32 cellular contexts compared by ENCODE assay signal in genomic region chr16:23240994-23241393, GRCh38. TPM values are rescaled to one million over a fixed set of nuclear protein-coding genes. Genes with fewer than 3 reads are reported as not detected.
"Had no signal": no experiment of that assay in that cellular context is flagged by ENCODE, and none has a peak within 500 bp of the region (broad histone marks: within the 10 kb centered on the region; RNA-seq: fewer than 3 reads in every experiment).

No MANE protein-coding gene starts in this region.

- H3K4me3 ChIP-seq: ovary, psoas muscle, skin epidermis, smooth muscle cell, spleen, stomach, thoracic aorta, thyroid gland, tibial nerve, upper lobe of left lung, vagina had no signal

- H3K27ac Mint-ChIP-seq: naive thymus-derived CD8-positive, alpha-beta T cell; natural killer cell treated with Interleukin-12 subunit alpha and Interleukin-12 subunit beta and Interleukin-15 and Interleukin-18, amount 100 ng/mL, for 72 hours; nephron progenitor cell; progenitor cell of endocrine pancreas; stimulated activated memory B cell treated with anti-CD40 and anti-IgM and Interleukin-4, amounts not matched to agents 10 μg/mL and 1 μg/mL and 100 μg/mL, for 72 hours; stimulated activated naive CD8-positive, alpha-beta T cell treated with anti-CD3 and anti-CD28 coated beads, Interleukin-15, Interleukin-2, amounts not matched to agents 100 ng/mL and 50 ng/mL, for 24 hours had no signal

- H3K4me1 ChIP-seq: parathyroid adenoma, psoas muscle, spleen, tibial nerve, upper lobe of left lung, vagina had no signal

- H3K27me3 ChIP-seq: ovary, stomach, thyroid gland, tibial nerve, upper lobe of left lung, vagina had no signal

- H3K4me3 Mint-ChIP-seq: naive thymus-derived CD8-positive, alpha-beta T cell; natural killer cell treated with Interleukin-12 subunit alpha and Interleukin-12 subunit beta and Interleukin-15 and Interleukin-18, amount 100 ng/mL, for 72 hours; nephron progenitor cell; neural crest cell; stimulated activated memory B cell treated with anti-CD40 and anti-IgM and Interleukin-4, amounts not matched to agents 10 μg/mL and 1 μg/mL and 100 μg/mL, for 72 hours; stimulated activated naive CD8-positive, alpha-beta T cell treated with anti-CD3 and anti-CD28 coated beads, Interleukin-15, Interleukin-2, amounts not matched to agents 100 ng/mL and 50 ng/mL, for 24 hours had no signal

- DNase-seq: naive thymus-derived CD8-positive, alpha-beta T cell; nephron progenitor cell; occipital lobe; ovary; posterior cingulate gyrus; psoas muscle; right cardiac atrium; spleen; stimulated activated CD4-positive, alpha-beta T cell treated with anti-CD3 and anti-CD28 coated beads, Interleukin-12 subunit alpha, Interleukin-12 subunit beta, amount 100 ng/mL, for 4 hours; stimulated activated CD4-positive, alpha-beta T cell treated with anti-CD3 and anti-CD28 coated beads, Interleukin-1b, Interleukin-23, amount 100 ng/mL, for 48 hours; stimulated activated CD4-positive, alpha-beta T cell treated with anti-CD3 and anti-CD28 coated beads, Interleukin-4, amount 100 ng/mL, for 1 hour; stimulated activated CD4-positive, alpha-beta T cell treated with anti-CD3 and anti-CD28 coated beads, Interleukin-4, amount 100 ng/mL, for 4 hours; stimulated activated CD8-positive, alpha-beta memory T cell treated with anti-CD3 and anti-CD28 coated beads, Interleukin-4, amount 100 ng/mL, for 48 hours; stimulated activated naive CD4-positive, alpha-beta T cell treated with Interleukin-2 at 50 U/mL for 16 hours; stomach; thyroid gland; trophoblast cell; upper lobe of left lung had no signal

- H3K4me1 Mint-ChIP-seq: naive thymus-derived CD8-positive, alpha-beta T cell; nephron progenitor cell; neural crest cell; stimulated activated memory B cell treated with anti-CD40 and anti-IgM and Interleukin-4, amounts not matched to agents 10 μg/mL and 1 μg/mL and 100 μg/mL, for 72 hours had no signal

- H3K4me2 ChIP-seq: smooth muscle cell had no signal

- H3K9me3 ChIP-seq: ovary, psoas muscle, thoracic aorta, thyroid gland, vagina had no signal

- H3K36me3 Mint-ChIP-seq: natural killer cell treated with Interleukin-12 subunit alpha and Interleukin-12 subunit beta and Interleukin-15 and Interleukin-18, amount 100 ng/mL, for 72 hours; stimulated activated memory B cell treated with anti-CD40 and anti-IgM and Interleukin-4, amounts not matched to agents 10 μg/mL and 1 μg/mL and 100 μg/mL, for 72 hours had no signal

- ATAC-seq: naive thymus-derived CD8-positive, alpha-beta T cell; natural killer cell treated with Interleukin-12 subunit alpha and Interleukin-12 subunit beta and Interleukin-15 and Interleukin-18, amount 100 ng/mL, for 72 hours; psoas muscle; right cardiac atrium; sciatic nerve; stimulated activated memory B cell treated with anti-CD40 and anti-IgM and Interleukin-4, amounts not matched to agents 10 μg/mL and 1 μg/mL and 100 μg/mL, for 72 hours had no signal

- H3K9ac ChIP-seq: parathyroid adenoma had no signal

- H2AFZ ChIP-seq: parathyroid adenoma had no signal

- H3K79me2 ChIP-seq: parathyroid adenoma had no signal

- H3K9me3 Mint-ChIP-seq: natural killer cell treated with Interleukin-12 subunit alpha and Interleukin-12 subunit beta and Interleukin-15 and Interleukin-18, amount 100 ng/mL, for 72 hours; nephron progenitor cell; stimulated activated naive CD8-positive, alpha-beta T cell treated with anti-CD3 and anti-CD28 coated beads, Interleukin-15, Interleukin-2, amounts not matched to agents 100 ng/mL and 50 ng/mL, for 24 hours had no signal

- H3K36me3 ChIP-seq: ovary, spleen, stomach, thoracic aorta, thyroid gland, tibial nerve, upper lobe of left lung, vagina had no signal

- H3K27ac ChIP-seq: ovary, parathyroid adenoma, psoas muscle, skin epidermis, spleen, thoracic aorta, thyroid gland, tibial nerve, upper lobe of left lung, vagina had no signal

RNA-seq across cellular contexts. Expression of gene SCNN1G, which starts 58.4 kb away (rescaled TPM):
- total RNA-seq: naive thymus-derived CD8-positive, alpha-beta T cell; natural killer cell treated with Interleukin-12 subunit alpha and Interleukin-12 subunit beta and Interleukin-15 and Interleukin-18, amount 100 ng/mL, for 72 hours; neural crest cell; osteoblast; psoas muscle; renal cortical epithelial cell; right cardiac atrium; sciatic nerve; smooth muscle cell; spleen; thoracic aorta had no signal
